ENCODE assay signal across 13 cellular contexts in the genomic region with DNA sequence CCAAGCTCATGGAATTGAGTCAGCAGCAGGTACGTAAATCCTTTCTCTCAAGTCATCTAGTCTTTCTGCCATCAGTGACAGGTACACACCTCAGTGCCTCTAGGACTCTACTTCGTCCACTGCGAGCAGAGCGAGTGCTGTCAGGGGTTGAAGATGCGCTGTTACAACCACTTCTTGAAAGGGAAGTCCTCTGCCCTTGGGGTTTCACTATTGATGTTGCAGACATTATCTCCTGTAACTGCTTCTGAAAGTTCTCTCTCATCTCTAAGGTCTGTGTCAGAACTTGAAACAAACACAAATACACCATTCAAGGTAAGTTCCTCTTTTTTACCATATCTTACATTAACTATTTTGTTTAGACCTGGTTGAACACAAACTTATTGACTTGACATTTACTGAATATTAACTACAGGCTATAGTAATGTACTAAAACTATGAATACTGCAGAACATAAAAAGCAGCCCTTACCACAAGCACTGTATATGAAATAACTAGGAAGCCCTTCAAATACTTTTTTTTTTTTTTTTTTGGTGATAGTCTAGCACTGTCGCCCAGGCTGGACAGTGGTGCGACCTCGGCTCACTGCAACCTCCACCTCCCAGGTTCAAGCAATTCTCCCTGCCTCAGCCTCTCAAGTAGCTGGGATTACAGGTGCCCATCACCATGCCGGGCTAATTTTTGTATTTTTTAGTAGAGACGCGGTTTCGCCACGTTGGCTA. TPM values are rescaled to one million over a fixed set of nuclear protein-coding genes. Genes with fewer than 3 reads are reported as not detected.
DNase-seq lines count a peak whose midpoint lies in the region; ATAC-seq and TF ChIP-seq lines count a peak whose summit lies in the region.
"Had no signal": no experiment of that assay in that cellular context is flagged by ENCODE, and none has a peak within 500 bp of the region (broad histone marks: within the 10 kb centered on the region; RNA-seq: fewer than 3 reads in every experiment).

No MANE protein-coding gene starts in this region.

- no peaks in the 10 kb centered on the region for H3K36me3 ChIP-seq in uterus

- intact Hi-C loops in uterus (cut with DNase I; ENCODE audit: low total_unique reads), result no loop called here

- no peak for TF ChIP-seq CTCF in uterus (IDR thresholded peaks at IDR 0.05)

- H3K27me3 ChIP-seq in uterus, result no peaks in the 10 kb centered on the region

- no peak for DNase-seq in NCI-H2227 treated with DMSO at 0.1 percent for 48 hours (lab: John Stamatoyannopoulos, UW)
- DNase-seq in uterus, result no peak
- no peak for DNase-seq in activated CD4-positive, alpha-beta T cell treated with anti-CD3 and anti-CD28 coated beads for 1 hour
- DNase-seq in NCI-H2029 (lab: John Stamatoyannopoulos, UW), result no peak
- DNase-seq: activated naive CD8-positive, alpha-beta T cell treated with anti-CD3 and anti-CD28 coated beads, Interleukin-2, amount 10 ng/mL, durations not matched to agents 7 days and 5 days; EL; islet precursor cell; NCI-H446 treated with DMSO at 0.1 percent for 48 hours; posterior cingulate gyrus had no signal

- no peak overlapping the region for H3K27ac ChIP-seq in uterus

- no peak overlapping the region for H3K4me3 ChIP-seq in uterus

- no peaks in the 10 kb centered on the region for H3K4me1 ChIP-seq in uterus

- H3K9me3 ChIP-seq in uterus, result no peaks in the 10 kb centered on the region

- TF ChIP-seq POLR2A in uterus (IDR thresholded peaks at IDR 0.05), result no peak

- peak; percentile 99 for ATAC-seq in GM18873 (IDR thresholded peaks at IDR 0.05; ENCODE audit: low FRiP score, unreplicated experiment)
- ATAC-seq in GM21515 (IDR thresholded peaks at IDR 0.05; ENCODE audit: unreplicated experiment), result peak; percentile 99
- peak; percentile 99 for ATAC-seq in HG03108 (IDR thresholded peaks at IDR 0.05; ENCODE audit: unreplicated experiment)
- peak; percentile 49 for ATAC-seq in esophagus mucosa

RNA-seq across cellular contexts. Expression of a gene that starts 41.5 kb away (rescaled TPM):
- total RNA-seq in esophagus mucosa (16.7 TPM), uterus (10 to 100 TPM; 12.3 to 51.6 (median 20.5) TPM)

RNA-seq across cellular contexts. Expression of a gene that starts 46.7 kb away (rescaled TPM):
- 104 TPM for total RNA-seq in esophagus mucosa
- total RNA-seq in uterus, result 100 to 1,000 TPM in 2 of 4 donors, 10 to 100 TPM in 2; 45.3 to 146 (median 79.1) TPM

Comparison
In these comparisons a context has a peak if more than half of its experiments do, and no peak if none do; other contexts are left out.
1. ATAC-seq: peak in every context shown above with its lines; median percentile 99 in GM18873; 99 in GM21515; 99 in HG03108; 49 in esophagus mucosa.